Comparison of ENCODE assay signal across 16 cellular contexts in the genomic region with DNA sequence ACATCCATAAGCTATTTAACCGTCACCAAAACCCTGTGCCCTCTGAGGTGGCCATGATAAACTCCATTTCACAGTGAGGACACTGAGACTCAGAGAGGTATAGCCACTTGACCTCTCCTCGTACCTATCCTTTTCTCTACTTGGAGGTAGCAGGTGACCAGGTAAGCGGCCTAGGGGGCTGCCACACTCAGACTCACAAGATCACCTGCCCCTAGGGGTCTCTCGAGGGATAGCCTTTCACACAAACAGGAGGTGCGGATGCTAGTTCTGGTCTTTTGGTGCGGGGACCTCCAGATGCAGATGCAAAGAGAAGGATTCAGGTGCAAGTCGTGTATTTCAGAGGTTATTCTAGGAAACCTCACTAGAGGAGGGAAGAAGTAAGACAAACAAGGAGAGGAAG. TPM values are rescaled to one million over a fixed set of nuclear protein-coding genes. Genes with fewer than 3 reads are reported as not detected.
A peak's percentile ranks its signal among the peaks of the same experiment; 100 is the strongest.
DNase-seq lines count a peak whose midpoint lies in the region; ATAC-seq and TF ChIP-seq lines count a peak whose summit lies in the region.
"Had no signal": no experiment of that assay in that cellular context is flagged by ENCODE, and none has a peak within 500 bp of the region (broad histone marks: within the 10 kb centered on the region; RNA-seq: fewer than 3 reads in every experiment).

No MANE protein-coding gene starts in this region.

- H3K27me3 ChIP-seq in A673 (replicated peaks; ENCODE audit: insufficient read depth, low read depth, low read length, poor library complexity) (peaks cover 22% of the 10 kb centered on the region), WERI-Rb-1 (ENCODE audit: insufficient read depth, low read depth, severe bottlenecking) (peaks cover 5% of the 10 kb centered on the region)

- H3K4me1 ChIP-seq in A673 (ENCODE audit: insufficient read depth, low read length, poor library complexity, severe bottlenecking): no peaks in the 10 kb centered on the region

- no peaks in the 10 kb centered on the region for H3K9me3 ChIP-seq in A673 (ENCODE audit: low read depth, low read length, poor library complexity, severe bottlenecking)
- H3K9me3 ChIP-seq in WERI-Rb-1 (ENCODE audit: severe bottlenecking): no peaks in the 10 kb centered on the region

- BruUV-seq in A673 (replicated peaks; lab: Mats Ljungman, UMichigan): no TSS peak

- intact Hi-C loops in A673 (cut with micrococcal nuclease; ENCODE audit: unreplicated experiment): no loop called here
- intact Hi-C loops in left colon (cut with DNase I, micrococcal nuclease): no loop called here

- H3K4me3 ChIP-seq in A673 (ENCODE audit: low read depth, low read length, poor library complexity, severe bottlenecking): no peak overlapping the region
- H3K4me3 ChIP-seq in GM12875 (ENCODE audit: low read depth, low read length): no peak overlapping the region
- H3K4me3 ChIP-seq in WERI-Rb-1 (ENCODE audit: low read depth, low read length): no peak overlapping the region

- H3K27ac ChIP-seq in A673 (ENCODE audit: low read depth, low read length, poor library complexity, severe bottlenecking) (no peak overlapping the region), WERI-Rb-1 (no peak overlapping the region)

- CTCF ChIA-PET in A673 (lab: Charles Lee): no interaction called here

- ATAC-seq in GM19455 (IDR thresholded peaks at IDR 0.05; ENCODE audit: unreplicated experiment) (no peak), left colon (no peak), HG02973 (IDR thresholded peaks at IDR 0.05; ENCODE audit: unreplicated experiment) (no peak)

- DNase-seq in A673 (ENCODE audit: low spot score): no peak
- DNase-seq in WERI-Rb-1: no peak
- DNase-seq in iPS-NIHi11 (ENCODE audit: low spot score): peak; percentile 68
- DNase-seq in left colon: no peak
- DNase-seq in hepatic stellate cell (ENCODE audit: low spot score): no peak
- DNase-seq: Calu3; CD4-positive, CD25-positive, alpha-beta regulatory T cell; DMS79; HCEC 1CT; NCI-H1092; NCI-H1694; NCI-H345; NCI-H526 treated with DMSO at 0.1 percent for 48 hours had no signal

- POLR2A ChIA-PET in A673 (lab: Charles Lee; ENCODE audit: low non-redundant PET): no interaction called here

- no peaks in the 10 kb centered on the region for H3K36me3 ChIP-seq in A673 (ENCODE audit: insufficient read depth, low read length, poor library complexity, severe bottlenecking)
- H3K36me3 ChIP-seq in WERI-Rb-1: no peaks in the 10 kb centered on the region

- 0 out of 2 replicates have a peak, but pooled peaks have one; percentile 17 for TF ChIP-seq CTCF in A673 (conservative IDR thresholded peaks at IDR 0.05; ENCODE audit: low read depth, low read length)
- TF ChIP-seq CTCF in GM12875 (IDR thresholded peaks at IDR 0.05; ENCODE audit: borderline replicate concordance, insufficient read depth, low read depth, low read length): peak; percentile 31; the same call in 1 of the 2 replicates
- peak; percentile 29; the same call in 1 of the 2 replicates for TF ChIP-seq CTCF in WERI-Rb-1 (IDR thresholded peaks at IDR 0.05; ENCODE audit: low read depth, low read length)

RNA-seq across cellular contexts. Expression of gene MS4A18, which starts 14.6 kb away (rescaled TPM):
- not detected in 2 replicates for total RNA-seq in A673 (2021)
- not detected for total RNA-seq in left colon
- total RNA-seq: Calu3; CD4-positive, CD25-positive, alpha-beta regulatory T cell had no signal

RNA-seq across cellular contexts. Expression of gene MS4A15, which starts 17.6 kb away (rescaled TPM):
- not detected in 2 replicates for total RNA-seq in A673 (2021)
- total RNA-seq in left colon: not detected
- total RNA-seq: Calu3; CD4-positive, CD25-positive, alpha-beta regulatory T cell had no signal

RNA-seq across cellular contexts. Expression of gene MS4A8, which starts 39.7 kb away (rescaled TPM):
- total RNA-seq in A673 (2021) (1.4 and 1.5 TPM in 2 replicates), left colon (10 to 100 TPM; 25.0 to 51.0 TPM)
- total RNA-seq: CD4-positive, CD25-positive, alpha-beta regulatory T cell had no signal

RNA-seq across cellular contexts. Expression of gene MS4A10, which starts 46.0 kb away (rescaled TPM):
- not detected in 2 replicates for total RNA-seq in A673 (2021)
- total RNA-seq in left colon: 1 to 10 TPM in 1 of 2 donors, under 1 TPM in 1; 0.12 to 1.1 TPM
- total RNA-seq: Calu3; CD4-positive, CD25-positive, alpha-beta regulatory T cell had no signal

Comparison
In these comparisons a context has a peak if more than half of its experiments do, and no peak if none do; other contexts are left out.
1. RNA of gene MS4A8, which starts 39.7 kb away (total RNA-seq): 25.0 to 51.0 TPM in left colon; 1.4 to 1.5 TPM in A673; every median in the first group is over 10 times any median in the second.
2. Peak in every context shown above with its lines, with median percentiles within 50 percentile points of each other: CTCF ChIP-seq.